ENCODE assay signal across 10 cellular contexts in genomic region chr17:3894927-3895343, GRCh38. TPM values are rescaled to one million over a fixed set of nuclear protein-coding genes. Genes with fewer than 3 reads are reported as not detected.
DNase-seq lines count a peak whose midpoint lies in the region; ATAC-seq and TF ChIP-seq lines count a peak whose summit lies in the region.
"Had no signal": no experiment of that assay in that cellular context is flagged by ENCODE, and none has a peak within 500 bp of the region (broad histone marks: within the 10 kb centered on the region; RNA-seq: fewer than 3 reads in every experiment).

No MANE protein-coding gene starts in this region.

- H3K9me3 ChIP-seq in ascending aorta (no peaks in the 10 kb centered on the region), suprapubic skin (no peaks in the 10 kb centered on the region)

- no peak for TF ChIP-seq POLR2A in suprapubic skin (IDR thresholded peaks at IDR 0.05)

- TF ChIP-seq EP300 in suprapubic skin (IDR thresholded peaks at IDR 0.05), result no peak

- H3K27ac ChIP-seq in ascending aorta (peak overlapping the region; percentile 1 to 66), suprapubic skin (peak overlapping the region; percentile 77)

- DNase-seq in NCI-H82 (lab: John Stamatoyannopoulos, UW) (peak; percentile 40), NCI-H82 treated with DMSO at 0.1 percent for 48 hours (lab: John Stamatoyannopoulos, UW; ENCODE audit: unreplicated experiment) (no peak), ascending aorta (ENCODE audit: low spot score in 2 of 2) (no peak), left colon (peak; percentile 52 to 81), suprapubic skin (ENCODE audit: low spot score in 2 of 2) (no peak), NCI-H146 (lab: John Stamatoyannopoulos, UW) (no peak), NCI-H345 (lab: John Stamatoyannopoulos, UW) (no peak)
- DNase-seq: activated CD4-positive, alpha-beta T cell treated with anti-CD3 and anti-CD28 coated beads, Interleukin-2, amount 50 U/mL, for 48 hours; GOT3 had no signal

- 15% methylated on average over 2 of the region's 2 CpGs for WGBS in suprapubic skin

- H3K36me3 ChIP-seq in ascending aorta (no peaks in the 10 kb centered on the region), suprapubic skin (no peaks in the 10 kb centered on the region)

- ATAC-seq in left colon (peak; percentile 54), GM18511 (IDR thresholded peaks at IDR 0.05; ENCODE audit: unreplicated experiment) (no peak)

- H3K4me3 ChIP-seq in ascending aorta (no peak overlapping the region), suprapubic skin (no peak overlapping the region)

- TF ChIP-seq CTCF in ascending aorta (IDR thresholded peaks at IDR 0.05), result no peak
- no peak for TF ChIP-seq CTCF in suprapubic skin (IDR thresholded peaks at IDR 0.05)

- H3K4me1 ChIP-seq in ascending aorta, result peaks cover 14 to 39% of the 10 kb centered on the region in 2 donors
- H3K4me1 ChIP-seq in suprapubic skin, result peaks cover 64% of the 10 kb centered on the region

- intact Hi-C loops in ascending aorta (cut with DNase I), result loop anchor here (5.0 kb wide), 2 partner anchors 48 to 247 kb away; partner anchors contain the start of genes CYB5D2, NCBP3 and ZZEF1
- intact Hi-C loops in left colon (cut with DNase I, micrococcal nuclease), result no loop called here

- H3K27me3 ChIP-seq in ascending aorta (no peaks in the 10 kb centered on the region), suprapubic skin (no peaks in the 10 kb centered on the region)

RNA-seq across cellular contexts. Expression of gene CAMKK1, which starts 2.1 kb away (rescaled TPM):
- total RNA-seq in ascending aorta, result 3.6 TPM
- 1 to 10 TPM; 5.0 to 6.3 TPM for total RNA-seq in left colon
- 10 to 100 TPM; 10.8 to 17.3 (median 12.9) TPM for total RNA-seq in suprapubic skin

RNA-seq across cellular contexts. Expression of gene P2RX1, which starts 21.3 kb away (rescaled TPM):
- total RNA-seq in ascending aorta (not detected), left colon (1 to 10 TPM; 2.8 to 5.9 TPM), suprapubic skin (1 to 10 TPM in 2 of 4 donors, under 1 TPM in 2; 0.25 to 2.6 (median 1.2) TPM)

RNA-seq across cellular contexts. Expression of gene NCBP3, which starts 48.9 kb away (rescaled TPM):
- total RNA-seq in ascending aorta (3.9 TPM), left colon (10 to 100 TPM; 35.9 to 42.5 TPM), suprapubic skin (10 to 100 TPM; 15.4 to 41.8 (median 26.1) TPM)

Comparison
In these comparisons a context has a peak if more than half of its experiments do, and no peak if none do; other contexts are left out.
1. DNase-seq: peak in NCI-H82 (single experiment) and left colon (2 of 2); none in NCI-H82 treated with DMSO at 0.1 percent for 48 hours (single experiment), ascending aorta (0 of 2), suprapubic skin (0 of 2), NCI-H146 (single experiment) and NCI-H345 (single experiment).